1 cellular context compared by ENCODE assay signal in the genomic region with DNA sequence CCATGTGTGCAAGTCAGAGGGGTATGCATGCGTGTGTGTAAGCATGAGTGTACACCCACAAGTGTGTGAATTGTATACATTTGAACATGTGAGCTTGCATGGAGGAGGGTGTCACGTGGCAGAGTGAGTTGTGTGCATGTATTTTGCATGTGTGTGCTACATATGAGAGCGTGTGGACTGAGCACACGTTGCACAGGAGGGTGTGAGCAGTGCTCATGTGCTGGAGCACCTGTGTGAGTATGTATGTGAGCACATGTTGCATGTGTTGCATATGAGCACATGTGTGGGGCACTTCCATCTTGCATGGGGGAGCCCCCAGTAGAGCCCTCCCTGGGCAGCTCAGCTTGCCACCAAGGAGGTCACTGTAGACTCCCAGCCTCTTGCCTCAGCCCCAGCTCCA.
TF ChIP-seq lines count a peak whose summit lies in the region.

No MANE protein-coding gene starts in this region.

TF ChIP-seq in H1, 55 proteins besides CTCF, POLR2A, EP300 and RAD21:
- TF ChIP-seq CTBP2 (IDR thresholded peaks at IDR 0.05; ENCODE audit: borderline replicate concordance, insufficient read depth, insufficient read length, low read length): no peak
